11 cellular contexts compared by ENCODE assay signal in genomic region chr1:218376722-218377121, GRCh38. TPM values are rescaled to one million over a fixed set of nuclear protein-coding genes. Genes with fewer than 3 reads are reported as not detected.
DNase-seq lines count a peak whose midpoint lies in the region; ATAC-seq, FAIRE-seq and TF ChIP-seq lines count a peak whose summit lies in the region.
"Had no signal": no experiment of that assay in that cellular context is flagged by ENCODE, and none has a peak within 500 bp of the region (broad histone marks: within the 10 kb centered on the region; RNA-seq: fewer than 3 reads in every experiment).

No MANE protein-coding gene starts in this region.

- H3K9ac ChIP-seq in keratinocyte (ENCODE audit: control insufficient read depth, extremely low read depth, insufficient read depth, low read length): peak overlapping the region; percentile 42

- H3K4me3 ChIP-seq in keratinocyte (ENCODE audit: control insufficient read depth in 2 of 3, extremely low read depth in 1 of 3, insufficient read depth in 2 of 3, low read depth in 1 of 3, low read length in 3 of 3): peak overlapping the region in 2 of 3 experiments; percentile 29 to 40
- H3K4me3 ChIP-seq: upper lobe of left lung had no signal

- DNase-seq in ELR (ENCODE audit: low read depth) (peak; percentile 25), keratinocyte (ENCODE audit: low read depth, low spot score) (no peak), ecto neural progenitor cell (ENCODE audit: low spot score) (no peak), SKM-1 treated with dmso at 0.1 percent for 144 hours (lab: John Stamatoyannopoulos, UW; ENCODE audit: unreplicated experiment) (no peak), KG1 (lab: John Stamatoyannopoulos, UW) (no peak)
- DNase-seq in activated CD4-positive, alpha-beta T cell treated with anti-CD3 and anti-CD28 coated beads for 48 hours: no peak
- DNase-seq: NCI-H2081, upper lobe of left lung had no signal

- H3K36me3 ChIP-seq in keratinocyte (ENCODE audit: control insufficient read depth in 2 of 2, extremely low read depth in 1 of 2, insufficient read depth in 2 of 2, low read length in 2 of 2): no peaks in the 10 kb centered on the region
- H3K36me3 ChIP-seq: upper lobe of left lung had no signal

- H3K4me1 ChIP-seq in keratinocyte (ENCODE audit: control insufficient read depth, extremely low read depth, insufficient read depth, low read length): peaks cover 61% of the 10 kb centered on the region

- H3K4me2 ChIP-seq in keratinocyte (ENCODE audit: control insufficient read depth, extremely low read depth, insufficient read depth, low read depth, low read length): peak overlapping the region; percentile 87

- peaks cover 25% of the 10 kb centered on the region for H3K79me2 ChIP-seq in keratinocyte (ENCODE audit: control insufficient read depth, insufficient read depth, low read length)

- H2AFZ ChIP-seq in keratinocyte (ENCODE audit: control insufficient read depth, low read length): no peak overlapping the region

- dilution Hi-C loops in keratinocyte (cut with MboI; ENCODE audit: extremely low pct_ligation_motif_present, low sequenced_read_pairs): no loop called here

- peak; percentile 6 for ATAC-seq in GM21576 (IDR thresholded peaks at IDR 0.05; ENCODE audit: unreplicated experiment)
- ATAC-seq in HG03521 (IDR thresholded peaks at IDR 0.05; ENCODE audit: unreplicated experiment): peak; percentile 20

- H4K20me1 ChIP-seq in keratinocyte (ENCODE audit: control insufficient read depth, extremely low read depth, insufficient read depth, low read length): no peaks in the 10 kb centered on the region

- H3K27ac ChIP-seq in keratinocyte (ENCODE audit: control insufficient read depth, insufficient read depth, low read length): peak overlapping the region; percentile 66
- H3K27ac ChIP-seq: upper lobe of left lung had no signal

- H3K9me1 ChIP-seq in keratinocyte (ENCODE audit: control insufficient read depth, extremely low read depth, insufficient read depth, low read length): peaks cover 2% of the 10 kb centered on the region

- H3K9me3 ChIP-seq in keratinocyte (ENCODE audit: control insufficient read depth, low read depth, low read length): no peaks in the 10 kb centered on the region
- H3K9me3 ChIP-seq: upper lobe of left lung had no signal

- no peak for FAIRE-seq in keratinocyte (lab: Jason Lieb, UNC)

- H3K27me3 ChIP-seq in keratinocyte (ENCODE audit: control insufficient read depth, extremely low read depth, insufficient read depth, low read length): no peaks in the 10 kb centered on the region
- H3K27me3 ChIP-seq: upper lobe of left lung had no signal

- no peak for TF ChIP-seq CTCF in keratinocyte (optimal IDR thresholded peaks at IDR 0.05 in 1 of 3, IDR thresholded peaks at IDR 0.05 in 1 of 3, conservative IDR thresholded peaks at IDR 0.05 in 1 of 3; ENCODE audit: extremely low read depth in 1 of 3, insufficient read depth in 2 of 3, low read length in 3 of 3)

RNA-seq across cellular contexts. Expression of gene TGFB2, which starts 31.6 kb away (rescaled TPM):
- 9.0 to 22.3 TPM (median 21.5 TPM) in 3 replicates for polyA plus RNA-seq in keratinocyte
- polyA plus RNA-seq in keratinocyte (2011; ENCODE audit: low read depth): 9.1 TPM
- polyA plus RNA-seq in keratinocyte (2011; cell fraction: cytosol; rRNA removed): 5.8 and 10.0 TPM in 2 replicates
- 28.8 and 34.4 TPM in 2 replicates for polyA plus RNA-seq in keratinocyte (2011; cell fraction: nucleus; rRNA removed)
- 4.6 and 22.6 TPM in 2 replicates for polyA plus RNA-seq in keratinocyte (2012; ENCODE audit: low replicate concordance)
- polyA minus RNA-seq in keratinocyte: 5.6 to 20.8 TPM (median 12.4 TPM) in 3 replicates
- polyA minus RNA-seq in keratinocyte (2011; cell fraction: cytosol; rRNA and poly(A)+ RNA removed): 10.0 TPM
- polyA minus RNA-seq in keratinocyte (2011; cell fraction: nucleus; rRNA and poly(A)+ RNA removed): 24.4 and 70.7 TPM in 2 replicates
- polyA plus RNA-seq: naive thymus-derived CD4-positive, alpha-beta T cell had no signal
